In genomic region chr19:40414536-40415535, GRCh38 we compare ENCODE assay signal across 19 cellular contexts. TPM values are rescaled to one million over a fixed set of nuclear protein-coding genes. Genes with fewer than 3 reads are reported as not detected.
DNase-seq lines count a peak whose midpoint lies in the region; ATAC-seq and TF ChIP-seq lines count a peak whose summit lies in the region.
"Had no signal": no experiment of that assay in that cellular context is flagged by ENCODE, and none has a peak within 500 bp of the region (broad histone marks: within the 10 kb centered on the region; RNA-seq: fewer than 3 reads in every experiment).

No MANE protein-coding gene starts in this region.

- H3K9me3 ChIP-seq in SK-N-SH (no peaks in the 10 kb centered on the region), thyroid gland (no peaks in the 10 kb centered on the region)
- H3K9me3 ChIP-seq: tibial artery had no signal

- H3K4me3 ChIP-seq in SK-N-SH (ENCODE audit: low read depth in 2 of 2, low read length in 1 of 2): no peak overlapping the region
- H3K4me3 ChIP-seq in thyroid gland (replicated peaks in 1 of 3): no peak overlapping the region
- H3K4me3 ChIP-seq in dorsolateral prefrontal cortex: no peak overlapping the region
- H3K4me3 ChIP-seq: tibial artery had no signal

- H3K9me2 ChIP-seq in SK-N-SH: no peaks in the 10 kb centered on the region

- H3K36me3 Mint-ChIP-seq in immature natural killer cell: no peaks in the 10 kb centered on the region
- H3K36me3 Mint-ChIP-seq: naive thymus-derived CD8-positive, alpha-beta T cell had no signal

- peaks cover 2 to 6% (median 2%) of the 10 kb centered on the region in 3 donors for H3K27me3 Mint-ChIP-seq in immature natural killer cell (ENCODE audit: low read depth in 3 of 3)

- no peak for TF ChIP-seq EP300 in SK-N-SH (IDR thresholded peaks at IDR 0.05; ENCODE audit: borderline replicate concordance in 1 of 2, low read depth in 1 of 2, low read length in 1 of 2)

- no peaks in the 10 kb centered on the region for H3K9me3 Mint-ChIP-seq in immature natural killer cell
- H3K9me3 Mint-ChIP-seq: CD4-positive, alpha-beta T cell; HFFc6; naive thymus-derived CD8-positive, alpha-beta T cell had no signal

- no peaks in the 10 kb centered on the region for H3K79me2 ChIP-seq in SK-N-SH (ENCODE audit: insufficient read depth)

- CTCF ChIA-PET in SK-N-SH (lab: Yijun Ruan, JAX): interaction anchor here (1.1 to 2.4 kb wide), 6 partner anchors 10 to 220 kb away, joined by 3 to 8 read pairs (median 5); partner anchors contain the start of gene SERTAD3

- TF ChIP-seq POLR2A in thyroid gland (IDR thresholded peaks at IDR 0.05): peak in 1 of 2 donors; percentile 35

- H3K27me3 ChIP-seq in SK-N-SH (ENCODE audit: insufficient read depth): no peaks in the 10 kb centered on the region
- no peaks in the 10 kb centered on the region for H3K27me3 ChIP-seq in thyroid gland
- peaks cover 0 to 6% (median 0%) of the 10 kb centered on the region in 45 donors for H3K27me3 ChIP-seq in dorsolateral prefrontal cortex
- H3K27me3 ChIP-seq: tibial artery had no signal

- H3F3A ChIP-seq in SK-N-SH (replicated peaks; ENCODE audit: insufficient read depth): peaks cover 9% of the 10 kb centered on the region

- WGBS in SK-N-SH (ENCODE audit: low lambda C conversion rate): 82% methylated on average over 13 of the region's 21 CpGs
- 77 to 87% methylated on average over 14 to 18 of the region's 21 CpGs for WGBS in thyroid gland, 2 donors

- H3K9ac ChIP-seq in SK-N-SH: no peak overlapping the region

- H3K4me2 ChIP-seq in SK-N-SH: no peak overlapping the region

- H2AFZ ChIP-seq in SK-N-SH (ENCODE audit: low read depth): no peak overlapping the region

- POLR2A ChIA-PET in SK-N-SH (lab: Yijun Ruan, JAX): interaction anchor here (0.9 kb wide), 1 partner anchor 11 kb away, joined by 3 read pairs; no protein-coding TSS in a partner anchor

- no peak for ATAC-seq in SK-N-SH treated with all-trans-retinoic acid at 6 μM for 48 hours
- ATAC-seq: left colon; naive thymus-derived CD8-positive, alpha-beta T cell had no signal

- no peak for TF ChIP-seq CTCF in SK-N-SH (IDR thresholded peaks at IDR 0.05)
- no peak for TF ChIP-seq CTCF in thyroid gland (IDR thresholded peaks at IDR 0.05)
- no peak for TF ChIP-seq CTCF in dorsolateral prefrontal cortex (IDR thresholded peaks at IDR 0.05 in 54 of 56, conservative IDR thresholded peaks at IDR 0.05 in 2 of 56; ENCODE audit: low read depth in 1 of 56, partially characterized antibody in 56 of 56)

- no peak for TF ChIP-seq RAD21 in SK-N-SH (IDR thresholded peaks at IDR 0.05; ENCODE audit: low read length)

- DNase-seq in SK-N-SH (peak; percentile 12), immature natural killer cell (no peak), thyroid gland (peak; percentile 62 to 71), H4 (ENCODE audit: low spot score) (no peak), dorsolateral prefrontal cortex (no peak)
- DNase-seq: activated CD4-positive, alpha-beta T cell treated with anti-CD3 and anti-CD28 coated beads, Interleukin-2, amount 50 U/mL, for 48 hours; anterior cingulate cortex; CD4-positive, alpha-beta T cell; HFFc6; Karpas-422; left colon; NCI-H1436; NCI-H345; stimulated activated CD4-positive, alpha-beta T cell treated with anti-CD3 and anti-CD28 coated beads, Interleukin-2, amount 100 ng/mL, for 48 hours; tibial artery had no signal

- H3K27ac ChIP-seq in SK-N-SH (ENCODE audit: low read depth in 2 of 2, low read length in 1 of 2) (no peak overlapping the region), thyroid gland (peak overlapping the region in 2 of 3 donors; percentile 49 to 54), dorsolateral prefrontal cortex (no peak overlapping the region)
- H3K27ac ChIP-seq: 22Rv1, HL-60, tibial artery had no signal

- peak overlapping the region in 2 of 6 donors; percentile 84 to 94 for H3K27ac Mint-ChIP-seq in immature natural killer cell
- H3K27ac Mint-ChIP-seq: CD4-positive, alpha-beta T cell; HFFc6 had no signal

- H3K36me3 ChIP-seq in SK-N-SH (replicated peaks in 1 of 2; ENCODE audit: control insufficient read depth in 1 of 2, insufficient read depth in 2 of 2, low read length in 1 of 2): no peaks in the 10 kb centered on the region
- no peaks in the 10 kb centered on the region for H3K36me3 ChIP-seq in thyroid gland
- H3K36me3 ChIP-seq: tibial artery had no signal

- intact Hi-C loops in thyroid gland (cut with DNase I) (no loop called here), dorsolateral prefrontal cortex (cut with DNase I) (loop anchor here in 1 of 2 donors (10.0 kb wide), 1 partner anchor 110 kb away; no protein-coding TSS in a partner anchor)

- H4K20me1 ChIP-seq in SK-N-SH (ENCODE audit: insufficient read depth): no peaks in the 10 kb centered on the region

- no peaks in the 10 kb centered on the region; a peak in 1 of 4 replicates for H3K4me1 ChIP-seq in SK-N-SH (ENCODE audit: control insufficient read depth in 1 of 2, insufficient read depth in 2 of 2, low read depth in 1 of 2, low read length in 1 of 2)
- H3K4me1 ChIP-seq in thyroid gland: peaks cover 33 to 35% of the 10 kb centered on the region in 2 donors

- peak overlapping the region in 4 of 5 donors; percentile 27 to 90 (median 66) for H3K4me3 Mint-ChIP-seq in immature natural killer cell
- H3K4me3 Mint-ChIP-seq: CD4-positive, alpha-beta T cell; HFFc6; naive thymus-derived CD8-positive, alpha-beta T cell had no signal

- peaks cover 54 to 60% of the 10 kb centered on the region in 2 donors for H3K4me1 Mint-ChIP-seq in immature natural killer cell

TF ChIP-seq in SK-N-SH, 30 proteins besides CTCF, POLR2A, EP300 and RAD21 (continues in another document):
- TF ChIP-seq IRF3 (IDR thresholded peaks at IDR 0.05; ENCODE audit: low read depth, low read length): no peak
- TF ChIP-seq YY1 (IDR thresholded peaks at IDR 0.05; ENCODE audit: low read depth): no peak
- TF ChIP-seq FOXM1 (IDR thresholded peaks at IDR 0.05; ENCODE audit: low read depth): no peak

TF ChIP-seq in SK-N-SH treated with all-trans-retinoic acid at 6 μM for 48 hours, 23 proteins besides CTCF, POLR2A, EP300 and RAD21 (continues in another document):
- no peak for TF ChIP-seq TSHZ2 (CRISPR knock-in tag; IDR thresholded peaks at IDR 0.05)

RNA-seq across cellular contexts. Expression of gene PRX, which starts 1.7 kb away (rescaled TPM):
- polyA plus RNA-seq in SK-N-SH (2012; rRNA removed) (2.2 TPM in 2 replicates), immature natural killer cell (10 to 100 TPM in 1 of 3 donors, 1 to 10 TPM in 1, under 1 TPM in 1; 0.62 to 13.0 (median 1.2) TPM)
- 1.0 and 1.5 TPM in 2 replicates for polyA plus RNA-seq in SK-N-SH (2012; cell fraction: cytosol; rRNA removed)
- polyA plus RNA-seq in SK-N-SH (2012; cell fraction: nucleus; rRNA removed): 2.9 and 4.3 TPM in 2 replicates
- total RNA-seq in thyroid gland (10 to 100 TPM in 2 of 4 donors, 1 to 10 TPM in 2; 7.3 to 27.5 (median 10.3) TPM), dorsolateral prefrontal cortex (10 to 100 TPM in 4 of 120 experiments, 1 to 10 TPM in 116; 1.7 to 19.0 (median 5.1) TPM)
- total RNA-seq in H4 (2014; rRNA removed; shearing (Covaris generic)): 0.77 and 1.2 TPM in 2 replicates

RNA-seq across cellular contexts. Expression of gene SERTAD1, which starts 11.0 kb away (rescaled TPM):
- polyA plus RNA-seq in SK-N-SH (2012; rRNA removed) (7.1 and 10.4 TPM in 2 replicates), immature natural killer cell (10 to 100 TPM; 45.2 to 55.2 (median 49.3) TPM)
- 6.5 and 7.6 TPM in 2 replicates for polyA plus RNA-seq in SK-N-SH (2012; cell fraction: cytosol; rRNA removed)
- 8.4 and 10.2 TPM in 2 replicates for polyA plus RNA-seq in SK-N-SH (2012; cell fraction: nucleus; rRNA removed)
- total RNA-seq in thyroid gland (10 to 100 TPM; 12.6 to 19.9 (median 15.1) TPM), dorsolateral prefrontal cortex (10 to 100 TPM in 13 of 120 experiments, 1 to 10 TPM in 107; 2.3 to 23.0 (median 5.5) TPM)
- 14.8 and 15.4 TPM in 2 replicates for total RNA-seq in H4 (2014; rRNA removed; shearing (Covaris generic))

RNA-seq across cellular contexts. Expression of gene HIPK4, which starts 24.9 kb away (rescaled TPM):
- 0.13 and 0.23 TPM in 2 replicates for polyA plus RNA-seq in SK-N-SH (2012; rRNA removed)
- 0.01 and 0.09 TPM in 2 replicates for polyA plus RNA-seq in SK-N-SH (2012; cell fraction: cytosol; rRNA removed)
- 0.43 and 0.52 TPM in 2 replicates for polyA plus RNA-seq in SK-N-SH (2012; cell fraction: nucleus; rRNA removed)
- polyA plus RNA-seq in immature natural killer cell: under 1 TPM in 1 of 3 donors, not detected in 2; 0.15 TPM
- total RNA-seq in thyroid gland: under 1 TPM in 2 of 4 donors, not detected in 2; 0.22 to 0.27 TPM
- not detected in 2 replicates for total RNA-seq in H4 (2014; rRNA removed; shearing (Covaris generic))
- total RNA-seq in dorsolateral prefrontal cortex: under 1 TPM in 5 of 120 experiments, not detected in 115; 0.18 to 0.45 (median 0.22) TPM
- polyA plus RNA-seq: naive thymus-derived CD8-positive, alpha-beta T cell had no signal

RNA-seq across cellular contexts. Expression of gene SERTAD3, which starts 29.3 kb away (rescaled TPM):
- polyA plus RNA-seq in SK-N-SH (2012; rRNA removed) (11.3 and 12.9 TPM in 2 replicates), immature natural killer cell (10 to 100 TPM; 25.9 to 82.2 (median 62.0) TPM)
- 8.6 and 10.4 TPM in 2 replicates for polyA plus RNA-seq in SK-N-SH (2012; cell fraction: cytosol; rRNA removed)
- polyA plus RNA-seq in SK-N-SH (2012; cell fraction: nucleus; rRNA removed): 8.0 and 9.5 TPM in 2 replicates
- total RNA-seq in thyroid gland (10 to 100 TPM; 15.6 to 25.2 (median 20.4) TPM), dorsolateral prefrontal cortex (10 to 100 TPM in 59 of 120 experiments, 1 to 10 TPM in 61; 3.5 to 29.8 (median 9.8) TPM)
- total RNA-seq in H4 (2014; rRNA removed; shearing (Covaris generic)): 21.3 and 21.4 TPM in 2 replicates

RNA-seq across cellular contexts. Expression of gene BLVRB, which starts 50.7 kb away (rescaled TPM):
- 69.7 and 85.9 TPM in 2 replicates for polyA plus RNA-seq in SK-N-SH (2012; rRNA removed)
- polyA plus RNA-seq in SK-N-SH (2012; cell fraction: cytosol; rRNA removed): 31.1 and 52.7 TPM in 2 replicates
- polyA plus RNA-seq in SK-N-SH (2012; cell fraction: nucleus; rRNA removed): 44.1 and 51.8 TPM in 2 replicates
- polyA plus RNA-seq in immature natural killer cell: 10 to 100 TPM; 30.8 to 52.5 (median 45.9) TPM
- 100 to 1,000 TPM; 111 to 238 (median 205) TPM for total RNA-seq in thyroid gland
- total RNA-seq in H4 (2014; rRNA removed; shearing (Covaris generic)): 433 and 572 TPM in 2 replicates
- 10 to 100 TPM; 22.5 to 59.4 (median 36.1) TPM for total RNA-seq in dorsolateral prefrontal cortex

Comparison
In these comparisons a context has a peak if more than half of its experiments do, and no peak if none do; other contexts are left out.
1. DNase-seq: peak in SK-N-SH (single experiment) and thyroid gland (2 of 2); none in immature natural killer cell (0 of 3), H4 (single experiment) and dorsolateral prefrontal cortex (0 of 10).
2. H3K27ac ChIP-seq: peak in thyroid gland (2 of 3); none in SK-N-SH (0 of 2) and dorsolateral prefrontal cortex (0 of 59).